Comparison of ENCODE assay signal across 30 cellular contexts in the genomic region with DNA sequence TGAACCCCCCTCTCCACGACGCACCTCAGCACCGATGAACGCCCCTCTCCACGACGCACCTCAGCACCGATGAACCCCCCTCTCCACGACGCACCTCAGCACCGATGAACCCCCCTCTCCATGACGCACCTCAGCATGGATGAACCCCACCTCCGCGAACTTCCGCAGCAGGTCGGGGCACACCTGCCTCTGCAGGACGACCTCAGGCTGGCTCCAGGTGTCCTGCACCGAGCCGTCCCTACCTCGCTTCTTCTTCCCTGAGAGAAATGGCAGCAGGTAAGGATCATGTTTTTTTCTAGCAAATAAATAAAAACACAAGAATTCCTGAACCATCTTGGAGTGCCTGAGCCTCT. TPM values are rescaled to one million over a fixed set of nuclear protein-coding genes. Genes with fewer than 3 reads are reported as not detected.
"Had no signal": no experiment of that assay in that cellular context is flagged by ENCODE, and none has a peak within 500 bp of the region (broad histone marks: within the 10 kb centered on the region; RNA-seq: fewer than 3 reads in every experiment).

No MANE protein-coding gene starts in this region.

- H3K4me2 ChIP-seq: neural progenitor cell, smooth muscle cell had no signal

- H3K36me3 ChIP-seq: heart left ventricle, lower lobe of right lung, neural progenitor cell, ovary, prostate gland, stomach, thyroid gland, transverse colon, upper lobe of left lung had no signal

- H3K4me1 Mint-ChIP-seq: immature natural killer cell; naive thymus-derived CD4-positive, alpha-beta T cell; neural progenitor cell had no signal

- H3K9me3 Mint-ChIP-seq: naive thymus-derived CD4-positive, alpha-beta T cell; nephron progenitor cell; neural progenitor cell had no signal

- H3K4me3 ChIP-seq: heart left ventricle, lower lobe of right lung, mucosa of descending colon, neural progenitor cell, ovary, prostate gland, smooth muscle cell, stomach, testis, thyroid gland, transverse colon, upper lobe of left lung had no signal

- H3K36me3 Mint-ChIP-seq: immature natural killer cell; naive thymus-derived CD4-positive, alpha-beta T cell; neural progenitor cell; stimulated activated naive B cell treated with anti-CD40 and anti-IgM and Interleukin-4, amounts not matched to agents 10 μg/mL and 1 μg/mL and 100 μg/mL, for 72 hours had no signal

- H3K9ac ChIP-seq: neural progenitor cell had no signal

- H3K27ac ChIP-seq: heart left ventricle, lower lobe of right lung, neural progenitor cell, ovary, prostate gland, stomach, testis, thyroid gland, transverse colon, upper lobe of left lung had no signal

- H3K4me1 ChIP-seq: heart left ventricle, lower lobe of right lung, prostate gland, testis, transverse colon, upper lobe of left lung had no signal

- DNase-seq: glutamatergic neuron; hypothalamus; immature natural killer cell; mammary epithelial cell; mesenchymal stem cell; midbrain; naive thymus-derived CD4-positive, alpha-beta T cell; nephron progenitor cell; retina; right cardiac atrium; stimulated activated CD4-positive, alpha-beta T cell treated with anti-CD3 and anti-CD28 coated beads, Interleukin-12 subunit alpha, Interleukin-12 subunit beta, amount 100 ng/mL, for 4 hours; stimulated activated CD4-positive, alpha-beta T cell treated with anti-CD3 and anti-CD28 coated beads, Interleukin-15, amount 100 ng/mL, for 24 hours; stimulated activated CD4-positive, alpha-beta T cell treated with anti-CD3 and anti-CD28 coated beads, Interleukin-2, amount 100 ng/mL, for 24 hours; stimulated activated CD4-positive, alpha-beta T cell treated with anti-CD3 and anti-CD28 coated beads, Interleukin-4, amount 100 ng/mL, for 1 hour; stimulated activated naive B cell treated with anti-CD40 and anti-IgM and Interleukin-4, amounts not matched to agents 10 μg/mL and 1 μg/mL and 100 μg/mL, for 72 hours; stimulated activated naive CD8-positive, alpha-beta T cell treated with anti-CD3 and anti-CD28 coated beads, Interleukin-15, Interleukin-2, amounts not matched to agents 100 U/mL and 50 U/mL, for 24 hours; stomach; testis; transverse colon had no signal

- H3K27ac Mint-ChIP-seq: immature natural killer cell; naive thymus-derived CD4-positive, alpha-beta T cell; nephron progenitor cell; neural progenitor cell; stimulated activated naive B cell treated with anti-CD40 and anti-IgM and Interleukin-4, amounts not matched to agents 10 μg/mL and 1 μg/mL and 100 μg/mL, for 72 hours had no signal

- ATAC-seq: heart left ventricle; lower lobe of right lung; mucosa of descending colon; naive thymus-derived CD4-positive, alpha-beta T cell; right cardiac atrium; sciatic nerve; stimulated activated naive B cell treated with anti-CD40 and anti-IgM and Interleukin-4, amounts not matched to agents 10 μg/mL and 1 μg/mL and 100 μg/mL, for 72 hours; stimulated activated naive CD8-positive, alpha-beta T cell treated with anti-CD3 and anti-CD28 coated beads, Interleukin-15, Interleukin-2, amounts not matched to agents 100 U/mL and 50 U/mL, for 24 hours had no signal

- H3K9me3 ChIP-seq: heart left ventricle, lower lobe of right lung, mucosa of descending colon, ovary, prostate gland, stomach, testis, thyroid gland, transverse colon, upper lobe of left lung had no signal

- H3K4me3 Mint-ChIP-seq: immature natural killer cell; naive thymus-derived CD4-positive, alpha-beta T cell; nephron progenitor cell; neural progenitor cell; stimulated activated naive B cell treated with anti-CD40 and anti-IgM and Interleukin-4, amounts not matched to agents 10 μg/mL and 1 μg/mL and 100 μg/mL, for 72 hours had no signal

- H2AFZ ChIP-seq: neural progenitor cell had no signal

- H3K27me3 Mint-ChIP-seq: naive thymus-derived CD4-positive, alpha-beta T cell had no signal

- H3K27me3 ChIP-seq: neural progenitor cell, ovary, testis, thyroid gland, upper lobe of left lung had no signal

RNA-seq across cellular contexts. Expression of a gene that starts 24.1 kb away (rescaled TPM):
- total RNA-seq: myocyte, transverse colon had no signal
